Comparison of ENCODE assay signal across 2 cellular contexts in the genomic region with DNA sequence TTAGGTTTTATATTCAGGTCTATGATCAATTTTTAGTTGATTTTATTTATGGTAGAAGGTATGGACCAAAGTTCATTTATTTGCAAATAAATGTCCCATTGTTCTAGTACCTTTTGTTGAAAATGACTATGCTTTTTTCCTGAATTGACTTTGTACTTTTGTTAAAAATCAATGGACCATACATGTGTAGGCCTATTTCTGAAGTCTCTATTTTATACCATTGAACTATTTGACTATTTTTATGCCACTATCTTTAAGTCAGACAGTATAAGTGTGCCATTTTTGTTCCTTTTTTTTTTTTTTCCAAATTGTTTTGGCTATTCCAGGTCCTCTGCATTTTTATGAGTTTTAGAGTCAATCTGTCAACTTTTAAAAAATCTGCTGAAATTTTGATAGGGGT.
A peak's percentile ranks its signal among the peaks of the same experiment; 100 is the strongest.
TF ChIP-seq lines count a peak whose summit lies in the region.

No MANE protein-coding gene starts in this region.

TF ChIP-seq in A549, 52 proteins besides CTCF, POLR2A, EP300 and RAD21 (continued from another document):
- TF ChIP-seq, protein P1, sequence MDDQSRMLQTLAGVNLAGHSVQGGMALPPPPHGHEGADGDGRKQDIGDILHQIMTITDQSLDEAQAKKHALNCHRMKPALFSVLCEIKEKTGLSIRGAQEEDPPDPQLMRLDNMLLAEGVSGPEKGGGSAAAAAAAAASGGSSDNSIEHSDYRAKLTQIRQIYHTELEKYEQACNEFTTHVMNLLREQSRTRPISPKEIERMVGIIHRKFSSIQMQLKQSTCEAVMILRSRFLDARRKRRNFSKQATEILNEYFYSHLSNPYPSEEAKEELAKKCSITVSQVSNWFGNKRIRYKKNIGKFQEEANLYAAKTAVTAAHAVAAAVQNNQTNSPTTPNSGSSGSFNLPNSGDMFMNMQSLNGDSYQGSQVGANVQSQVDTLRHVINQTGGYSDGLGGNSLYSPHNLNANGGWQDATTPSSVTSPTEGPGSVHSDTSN (IDR thresholded peaks at IDR 0.05), result no peak
TF ChIP-seq in A549: peak in this region for 0.

TF ChIP-seq in GM12878, 131 proteins besides CTCF, POLR2A, EP300 and RAD21 (continued from another document):
- TF ChIP-seq CBX5 (IDR thresholded peaks at IDR 0.05; ENCODE audit: low read depth), result no peak
- TF ChIP-seq TBL1XR1 (IDR thresholded peaks at IDR 0.05; ENCODE audit: low read depth, low read length), result no peak
- TF ChIP-seq ZBED1 (IDR thresholded peaks at IDR 0.05; ENCODE audit: borderline replicate concordance), result no peak
- peak; percentile 41 for TF ChIP-seq MEF2B (IDR thresholded peaks at IDR 0.05; ENCODE audit: partially characterized antibody, poor library complexity, severe bottlenecking)
- no peak for TF ChIP-seq RUNX3 (IDR thresholded peaks at IDR 0.05; ENCODE audit: low read length)
- no peak for TF ChIP-seq NR2C2 (IDR thresholded peaks at IDR 0.05; ENCODE audit: borderline replicate concordance, control insufficient read depth, insufficient read length, low read depth)
- TF ChIP-seq SP1 (IDR thresholded peaks at IDR 0.05; ENCODE audit: low read depth, low read length), result no peak
- peak; percentile 40; the same call in 1 of the 2 replicates for TF ChIP-seq JUNB (IDR thresholded peaks at IDR 0.05)
